In the genomic region with DNA sequence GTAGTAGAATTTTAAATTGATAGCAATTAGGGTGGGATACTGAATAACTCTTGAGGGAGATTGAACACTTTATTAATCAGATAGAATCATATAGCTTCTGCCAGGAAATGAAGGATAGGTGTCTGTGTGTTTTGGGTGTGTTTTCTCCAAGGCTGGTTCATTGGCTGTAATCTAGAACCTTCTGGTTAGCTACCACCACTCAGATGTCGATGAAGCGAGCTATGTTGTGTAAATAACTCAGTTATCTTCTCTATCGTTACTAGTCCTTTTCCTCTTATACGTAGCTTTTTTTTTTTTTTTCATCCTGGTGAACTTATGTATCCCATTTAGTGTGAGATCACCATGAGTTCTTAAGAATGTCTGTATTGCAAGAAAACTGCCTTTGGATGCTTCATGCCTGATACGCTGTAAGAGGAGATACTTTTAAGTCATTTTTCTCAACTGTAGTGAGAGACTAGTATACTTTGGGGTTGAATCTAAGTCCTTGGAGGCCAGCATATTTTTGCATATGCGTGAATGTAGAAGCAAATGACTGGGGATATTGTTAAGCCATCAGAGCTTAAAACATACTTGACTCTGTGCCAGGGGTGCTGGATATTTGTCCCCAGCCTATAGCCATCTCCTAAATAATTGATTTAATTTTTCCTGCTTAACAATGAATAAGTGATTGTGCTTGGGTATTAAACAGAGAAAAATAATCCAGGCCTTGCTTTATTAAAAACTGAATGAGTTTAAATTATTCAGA, we compare ENCODE assay signal across 2 cellular contexts.
TF ChIP-seq lines count a peak whose summit lies in the region.

No MANE protein-coding gene starts in this region.

TF ChIP-seq in IMR-90, 13 proteins besides CTCF, POLR2A, EP300 and RAD21:
- TF ChIP-seq CEBPB (IDR thresholded peaks at IDR 0.05; ENCODE audit: low read depth, low read length): no peak
- no peak for TF ChIP-seq BHLHE40 (IDR thresholded peaks at IDR 0.05; ENCODE audit: low read depth, low read length)
- TF ChIP-seq MXI1 (IDR thresholded peaks at IDR 0.05; ENCODE audit: borderline replicate concordance, low read depth, low read length): no peak
- TF ChIP-seq MAZ (IDR thresholded peaks at IDR 0.05; ENCODE audit: borderline replicate concordance, low read depth, low read length): no peak
- no peak for TF ChIP-seq MAFK (IDR thresholded peaks at IDR 0.05; ENCODE audit: low read depth, low read length)
- TF ChIP-seq RFX5 (IDR thresholded peaks at IDR 0.05; ENCODE audit: low read depth, low read length): no peak
- TF ChIP-seq FOS (IDR thresholded peaks at IDR 0.05; ENCODE audit: low read depth, low read length): no peak
- TF ChIP-seq RCOR1 (IDR thresholded peaks at IDR 0.05; ENCODE audit: insufficient replicate concordance, low read length): no peak
- TF ChIP-seq, protein P1, sequence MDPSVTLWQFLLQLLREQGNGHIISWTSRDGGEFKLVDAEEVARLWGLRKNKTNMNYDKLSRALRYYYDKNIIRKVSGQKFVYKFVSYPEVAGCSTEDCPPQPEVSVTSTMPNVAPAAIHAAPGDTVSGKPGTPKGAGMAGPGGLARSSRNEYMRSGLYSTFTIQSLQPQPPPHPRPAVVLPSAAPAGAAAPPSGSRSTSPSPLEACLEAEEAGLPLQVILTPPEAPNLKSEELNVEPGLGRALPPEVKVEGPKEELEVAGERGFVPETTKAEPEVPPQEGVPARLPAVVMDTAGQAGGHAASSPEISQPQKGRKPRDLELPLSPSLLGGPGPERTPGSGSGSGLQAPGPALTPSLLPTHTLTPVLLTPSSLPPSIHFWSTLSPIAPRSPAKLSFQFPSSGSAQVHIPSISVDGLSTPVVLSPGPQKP (IDR thresholded peaks at IDR 0.05; ENCODE audit: borderline replicate concordance, low read depth, low read length): no peak
- TF ChIP-seq, protein P2, sequence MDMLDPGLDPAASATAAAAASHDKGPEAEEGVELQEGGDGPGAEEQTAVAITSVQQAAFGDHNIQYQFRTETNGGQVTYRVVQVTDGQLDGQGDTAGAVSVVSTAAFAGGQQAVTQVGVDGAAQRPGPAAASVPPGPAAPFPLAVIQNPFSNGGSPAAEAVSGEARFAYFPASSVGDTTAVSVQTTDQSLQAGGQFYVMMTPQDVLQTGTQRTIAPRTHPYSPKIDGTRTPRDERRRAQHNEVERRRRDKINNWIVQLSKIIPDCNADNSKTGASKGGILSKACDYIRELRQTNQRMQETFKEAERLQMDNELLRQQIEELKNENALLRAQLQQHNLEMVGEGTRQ (IDR thresholded peaks at IDR 0.05; ENCODE audit: low read depth, low read length): no peak

TF ChIP-seq in K562, 482 proteins besides CTCF, POLR2A, EP300 and RAD21:
- TF ChIP-seq, protein P3, sequence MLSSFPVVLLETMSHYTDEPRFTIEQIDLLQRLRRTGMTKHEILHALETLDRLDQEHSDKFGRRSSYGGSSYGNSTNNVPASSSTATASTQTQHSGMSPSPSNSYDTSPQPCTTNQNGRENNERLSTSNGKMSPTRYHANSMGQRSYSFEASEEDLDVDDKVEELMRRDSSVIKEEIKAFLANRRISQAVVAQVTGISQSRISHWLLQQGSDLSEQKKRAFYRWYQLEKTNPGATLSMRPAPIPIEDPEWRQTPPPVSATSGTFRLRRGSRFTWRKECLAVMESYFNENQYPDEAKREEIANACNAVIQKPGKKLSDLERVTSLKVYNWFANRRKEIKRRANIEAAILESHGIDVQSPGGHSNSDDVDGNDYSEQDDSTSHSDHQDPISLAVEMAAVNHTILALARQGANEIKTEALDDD (IDR thresholded peaks at IDR 0.05): peak; percentile 87
- TF ChIP-seq SMAD3 (CRISPR knock-in tag; conservative IDR thresholded peaks at IDR 0.05): no peak
